5 cellular contexts compared by ENCODE assay signal in the genomic region with DNA sequence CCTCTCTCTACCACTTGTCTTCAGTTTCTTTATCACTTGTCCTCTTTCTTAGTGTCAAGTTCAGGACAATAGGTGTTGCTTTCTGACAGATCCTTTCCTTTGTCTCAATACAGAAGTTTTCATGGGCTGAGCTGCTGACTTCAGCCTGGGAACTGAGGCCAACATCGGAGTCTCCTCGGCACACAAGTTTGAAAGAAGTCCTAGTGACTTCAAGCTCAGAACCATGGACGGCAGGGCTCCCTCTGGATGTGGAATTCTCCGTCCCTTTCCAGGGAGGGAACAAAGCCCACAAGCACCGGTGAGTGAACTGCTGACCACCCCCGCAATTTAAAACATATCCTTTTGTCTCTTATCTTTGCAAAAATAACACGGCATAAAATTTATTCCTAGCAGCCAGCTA. TPM values are rescaled to one million over a fixed set of nuclear protein-coding genes. Genes with fewer than 3 reads are reported as not detected.
"Had no signal": no experiment of that assay in that cellular context is flagged by ENCODE, and none has a peak within 500 bp of the region (broad histone marks: within the 10 kb centered on the region; RNA-seq: fewer than 3 reads in every experiment).

No MANE protein-coding gene starts in this region.

RNA-seq across cellular contexts. Expression of a gene that starts 10.3 kb away (rescaled TPM):
- total RNA-seq: GM23248, HFFc6, HT1080, IMR-90, K562 had no signal
